11 cellular contexts compared by ENCODE assay signal in genomic region chr18:21074336-21075323, GRCh38. TPM values are rescaled to one million over a fixed set of nuclear protein-coding genes. Genes with fewer than 3 reads are reported as not detected.
DNase-seq lines count a peak whose midpoint lies in the region; ATAC-seq and TF ChIP-seq lines count a peak whose summit lies in the region.
"Had no signal": no experiment of that assay in that cellular context is flagged by ENCODE, and none has a peak within 500 bp of the region (broad histone marks: within the 10 kb centered on the region; RNA-seq: fewer than 3 reads in every experiment).

No MANE protein-coding gene starts in this region.

- CTCF ChIA-PET in activated naive CD4-positive, alpha-beta T cell treated with anti-CD3 and anti-CD28 coated beads for 36 hours (lab: Charles Lee), result interaction anchor here (0.6 kb wide), 1 partner anchor 89 kb away, joined by 4 read pairs; no protein-coding TSS in a partner anchor

- peaks cover 1% of the 10 kb centered on the region for H3K36me3 Mint-ChIP-seq in activated naive CD4-positive, alpha-beta T cell treated with anti-CD3 and anti-CD28 coated beads for 36 hours (ENCODE audit: low read depth)
- H3K36me3 Mint-ChIP-seq in type B pancreatic cell, result peaks cover 7% of the 10 kb centered on the region

- H3K27ac Mint-ChIP-seq in activated naive CD4-positive, alpha-beta T cell treated with anti-CD3 and anti-CD28 coated beads for 36 hours, result peak overlapping the region; percentile 1
- H3K27ac Mint-ChIP-seq in type B pancreatic cell, result peak overlapping the region; percentile 84

- intact Hi-C loops in activated naive CD4-positive, alpha-beta T cell treated with anti-CD3 and anti-CD28 coated beads for 36 hours (cut with micrococcal nuclease), result no loop called here

- peaks cover 63% of the 10 kb centered on the region for H3K4me1 Mint-ChIP-seq in activated naive CD4-positive, alpha-beta T cell treated with anti-CD3 and anti-CD28 coated beads for 36 hours (ENCODE audit: low read depth)
- peaks cover 26% of the 10 kb centered on the region for H3K4me1 Mint-ChIP-seq in type B pancreatic cell (ENCODE audit: unreplicated experiment)

- H3K27me3 Mint-ChIP-seq in activated naive CD4-positive, alpha-beta T cell treated with anti-CD3 and anti-CD28 coated beads for 36 hours (ENCODE audit: low read depth), result no peaks in the 10 kb centered on the region
- H3K27me3 Mint-ChIP-seq in type B pancreatic cell, result no peaks in the 10 kb centered on the region

- H3K4me3 Mint-ChIP-seq in activated naive CD4-positive, alpha-beta T cell treated with anti-CD3 and anti-CD28 coated beads for 36 hours, result no peak overlapping the region
- H3K4me3 Mint-ChIP-seq in type B pancreatic cell, result peak overlapping the region; percentile 34

- no peak for DNase-seq in activated naive CD4-positive, alpha-beta T cell treated with anti-CD3 and anti-CD28 coated beads for 36 hours
- DNase-seq in activated naive CD4-positive, alpha-beta T cell (lab: John Stamatoyannopoulos, UW), result no peak
- DNase-seq in NOMO-1 treated with dmso at 0.1 percent for 144 hours (lab: John Stamatoyannopoulos, UW; ENCODE audit: unreplicated experiment) (peak; percentile 39), epithelial cell of esophagus (ENCODE audit: low read depth) (peak; percentile 74), type B pancreatic cell (ENCODE audit: extremely low spot score, unreplicated experiment) (no peak), amniotic stem cell (lab: John Stamatoyannopoulos, UW) (no peak), NCI-H2227 treated with DMSO at 0.1 percent for 48 hours (lab: John Stamatoyannopoulos, UW) (no peak)
- DNase-seq: activated CD4-positive, alpha-beta T cell treated with anti-CD3 and anti-CD28 coated beads, Interleukin-2, amount 50 U/mL, for 4 hours; foreskin melanocyte; stomach had no signal

- no peak for TF ChIP-seq CTCF in epithelial cell of esophagus (IDR thresholded peaks at IDR 0.05; ENCODE audit: insufficient read depth, low read depth, low read length, missing control alignments)
- no peak for TF ChIP-seq CTCF in type B pancreatic cell (conservative IDR thresholded peaks at IDR 0.05)

- ATAC-seq in GM21381 (IDR thresholded peaks at IDR 0.05; ENCODE audit: unreplicated experiment), result no peak

- H3K4me3 ChIP-seq in epithelial cell of esophagus (ENCODE audit: low read length), result no peak overlapping the region
- H3K4me3 ChIP-seq: stomach had no signal

- no peaks in the 10 kb centered on the region for H3K9me3 Mint-ChIP-seq in activated naive CD4-positive, alpha-beta T cell treated with anti-CD3 and anti-CD28 coated beads for 36 hours
- H3K9me3 Mint-ChIP-seq in type B pancreatic cell, result peaks cover 5% of the 10 kb centered on the region

RNA-seq across cellular contexts. Expression of gene ROCK1, which starts 37.0 kb away (rescaled TPM):
- 10 to 100 TPM; 49.8 to 51.5 TPM for total RNA-seq in activated naive CD4-positive, alpha-beta T cell treated with anti-CD3 and anti-CD28 coated beads for 36 hours
- 36.6 and 42.4 TPM in 2 replicates for total RNA-seq in type B pancreatic cell (ENCODE audit: low replicate concordance)

Comparison
In these comparisons a context has a peak if more than half of its experiments do, and no peak if none do; other contexts are left out.
1. DNase-seq: peak in NOMO-1 treated with dmso at 0.1 percent for 144 hours (single experiment) and epithelial cell of esophagus (single experiment); none in activated naive CD4-positive, alpha-beta T cell treated with anti-CD3 and anti-CD28 coated beads for 36 hours (single experiment), activated naive CD4-positive, alpha-beta T cell (0 of 4), type B pancreatic cell (single experiment), amniotic stem cell (single experiment) and NCI-H2227 treated with DMSO at 0.1 percent for 48 hours (single experiment).